ENCODE assay signal across 18 cellular contexts in the genomic region with DNA sequence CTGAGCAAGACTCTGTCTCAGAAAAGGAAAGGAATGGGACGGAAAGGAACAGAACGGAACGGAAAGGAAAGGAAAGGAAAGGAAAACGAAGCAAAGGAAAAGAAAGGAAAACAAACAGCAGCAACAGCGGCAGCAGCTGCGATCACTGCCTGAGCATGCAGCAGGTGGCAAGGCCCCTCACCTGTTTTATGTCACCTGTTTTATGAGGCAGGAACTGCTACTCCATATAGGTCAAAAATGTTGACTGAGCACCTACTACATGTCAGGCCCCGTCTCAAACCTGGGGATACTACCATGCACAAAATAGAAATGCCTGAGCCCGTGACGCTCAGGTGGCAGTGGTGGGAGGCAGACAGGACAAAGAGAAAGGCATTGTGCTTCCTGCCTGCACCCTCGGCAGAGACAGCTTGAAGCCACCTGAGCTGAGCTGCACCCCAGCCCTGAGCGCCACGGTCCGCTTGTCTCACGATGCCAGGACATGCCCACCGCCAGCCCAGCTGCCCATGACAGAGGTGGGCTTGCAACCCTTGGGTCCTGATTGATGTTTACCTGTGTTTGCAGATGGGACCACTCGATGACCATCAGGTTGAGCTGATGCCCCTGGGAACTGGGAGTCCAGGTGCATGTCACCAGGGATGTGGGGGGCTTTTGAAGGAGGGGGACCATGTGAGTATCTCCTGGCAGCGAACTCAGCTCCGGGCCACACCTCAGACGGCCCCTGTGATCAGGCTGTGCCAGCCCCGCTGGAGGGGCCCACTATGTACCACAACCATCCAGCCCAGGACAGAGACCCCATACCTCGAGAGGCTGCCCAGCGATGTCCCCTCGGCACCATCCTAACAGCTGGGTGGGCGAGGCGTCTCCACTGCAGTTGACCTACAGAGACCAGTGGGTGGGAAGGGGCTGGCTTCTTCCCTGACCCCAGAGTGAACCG.
A peak's percentile ranks its signal among the peaks of the same experiment; 100 is the strongest.
DNase-seq lines count a peak whose midpoint lies in the region; ATAC-seq, FAIRE-seq and TF ChIP-seq lines count a peak whose summit lies in the region.
"Had no signal": no experiment of that assay in that cellular context is flagged by ENCODE, and none has a peak within 500 bp of the region (broad histone marks: within the 10 kb centered on the region; RNA-seq: fewer than 3 reads in every experiment).

No MANE protein-coding gene starts in this region.

- peak; percentile 50 for DNase-seq in natural killer cell treated with Interleukin-12 subunit alpha and Interleukin-12 subunit beta and Interleukin-15 and Interleukin-18, amount 100 ng/mL, for 72 hours (ENCODE audit: low spot score)
- no peak for DNase-seq in natural killer cell
- peak; percentile 61 for DNase-seq in kidney
- DNase-seq in MM.1S: no peak
- no peak for DNase-seq in T-helper 2 cell treated with Interferon-gamma antibody and Interleukin-4, amounts not matched to agents 5 μg/mL and 100 μg/mL, for 36 hours (ENCODE audit: low spot score)
- DNase-seq: C1 segment of cervical spinal cord; Calu3; CD4-positive, alpha-beta T cell; DMS 273 treated with DMSO at 0.1 percent for 48 hours; DMS79 treated with DMSO at 0.1 percent for 48 hours; EL had no signal

- H3K27ac Mint-ChIP-seq in natural killer cell treated with Interleukin-12 subunit alpha and Interleukin-12 subunit beta and Interleukin-15 and Interleukin-18, amount 100 ng/mL, for 72 hours: no peak overlapping the region
- H3K27ac Mint-ChIP-seq in natural killer cell: no peak overlapping the region
- H3K27ac Mint-ChIP-seq in T-helper 2 cell treated with Interferon-gamma antibody and Interleukin-4, amounts not matched to agents 5 μg/mL and 100 μg/mL, for 36 hours: no peak overlapping the region
- H3K27ac Mint-ChIP-seq: CD4-positive, alpha-beta T cell; GM23338 had no signal

- no peak overlapping the region for H2AFZ ChIP-seq in OCI-LY3 (ENCODE audit: low read depth, low read length)
- no peak overlapping the region for H2AFZ ChIP-seq in MM.1S (ENCODE audit: low read length)
- H2AFZ ChIP-seq: GM23338 had no signal

- H3K4me3 ChIP-seq in OCI-LY3 (ENCODE audit: low read length): no peak overlapping the region
- H3K4me3 ChIP-seq in kidney (ENCODE audit: low read length in 2 of 2): no peak overlapping the region
- H3K4me3 ChIP-seq in MM.1S (ENCODE audit: low read length): no peak overlapping the region
- H3K4me3 ChIP-seq: GM23338 had no signal

- H3K27me3 ChIP-seq in OCI-LY3 (ENCODE audit: low read depth, low read length) (no peaks in the 10 kb centered on the region), MM.1S (replicated peaks; ENCODE audit: insufficient read depth, low read length) (no peaks in the 10 kb centered on the region)

- no peak overlapping the region for H3K4me3 Mint-ChIP-seq in natural killer cell treated with Interleukin-12 subunit alpha and Interleukin-12 subunit beta and Interleukin-15 and Interleukin-18, amount 100 ng/mL, for 72 hours
- H3K4me3 Mint-ChIP-seq in natural killer cell: no peak overlapping the region
- no peak overlapping the region for H3K4me3 Mint-ChIP-seq in T-helper 2 cell treated with Interferon-gamma antibody and Interleukin-4, amounts not matched to agents 5 μg/mL and 100 μg/mL, for 36 hours
- H3K4me3 Mint-ChIP-seq: CD4-positive, alpha-beta T cell; GM23338; IgD-negative memory B cell had no signal

- no peaks in the 10 kb centered on the region for H3K9me3 Mint-ChIP-seq in natural killer cell treated with Interleukin-12 subunit alpha and Interleukin-12 subunit beta and Interleukin-15 and Interleukin-18, amount 100 ng/mL, for 72 hours
- H3K9me3 Mint-ChIP-seq in natural killer cell: no peaks in the 10 kb centered on the region
- H3K9me3 Mint-ChIP-seq in T-helper 2 cell treated with Interferon-gamma antibody and Interleukin-4, amounts not matched to agents 5 μg/mL and 100 μg/mL, for 36 hours: no peaks in the 10 kb centered on the region
- H3K9me3 Mint-ChIP-seq: CD4-positive, alpha-beta T cell had no signal

- H4K20me1 ChIP-seq in OCI-LY3 (ENCODE audit: insufficient read depth, low read length) (no peaks in the 10 kb centered on the region), MM.1S (ENCODE audit: insufficient read depth, low read length) (no peaks in the 10 kb centered on the region)

- peaks cover 0 to 4% of the 10 kb centered on the region in 2 donors for H3K4me1 Mint-ChIP-seq in natural killer cell treated with Interleukin-12 subunit alpha and Interleukin-12 subunit beta and Interleukin-15 and Interleukin-18, amount 100 ng/mL, for 72 hours (ENCODE audit: low read depth in 2 of 2)
- no peaks in the 10 kb centered on the region for H3K4me1 Mint-ChIP-seq in natural killer cell
- peaks cover 1% of the 10 kb centered on the region for H3K4me1 Mint-ChIP-seq in T-helper 2 cell treated with Interferon-gamma antibody and Interleukin-4, amounts not matched to agents 5 μg/mL and 100 μg/mL, for 36 hours (ENCODE audit: low read depth)
- H3K4me1 Mint-ChIP-seq: IgD-negative memory B cell had no signal

- no peaks in the 10 kb centered on the region for H3K9me2 ChIP-seq in MM.1S (replicated peaks; ENCODE audit: insufficient read depth, low read length)

- H3K79me2 ChIP-seq in OCI-LY3 (ENCODE audit: low read length) (no peaks in the 10 kb centered on the region), MM.1S (ENCODE audit: low read length) (no peaks in the 10 kb centered on the region)

- no peak overlapping the region for H3K27ac ChIP-seq in OCI-LY3 (ENCODE audit: low read length)
- H3K27ac ChIP-seq in kidney (ENCODE audit: low read depth in 2 of 2, low read length in 2 of 2): no peak overlapping the region
- no peak overlapping the region for H3K27ac ChIP-seq in MM.1S (ENCODE audit: low read length)
- H3K27ac ChIP-seq: 22Rv1 had no signal

- no peaks in the 10 kb centered on the region for H3F3A ChIP-seq in MM.1S (ENCODE audit: insufficient read depth, low read length)

- intact Hi-C loops in natural killer cell (cut with micrococcal nuclease) (no loop called here), kidney (cut with DNase I) (loop anchor here (10.0 kb wide), 1 partner anchor 92 kb away; no protein-coding TSS in a partner anchor)

- H3K36me3 ChIP-seq in OCI-LY3 (replicated peaks; ENCODE audit: low read depth, low read length): no peaks in the 10 kb centered on the region
- H3K36me3 ChIP-seq in kidney (ENCODE audit: control insufficient read depth in 1 of 2, insufficient read depth in 2 of 2, low read length in 2 of 2): no peaks in the 10 kb centered on the region
- H3K36me3 ChIP-seq in MM.1S (replicated peaks; ENCODE audit: insufficient read depth, low read length): no peaks in the 10 kb centered on the region

- no peaks in the 10 kb centered on the region for H3K27me3 Mint-ChIP-seq in natural killer cell treated with Interleukin-12 subunit alpha and Interleukin-12 subunit beta and Interleukin-15 and Interleukin-18, amount 100 ng/mL, for 72 hours
- H3K27me3 Mint-ChIP-seq in natural killer cell (ENCODE audit: low read depth in 2 of 2): no peaks in the 10 kb centered on the region
- H3K27me3 Mint-ChIP-seq in T-helper 2 cell treated with Interferon-gamma antibody and Interleukin-4, amounts not matched to agents 5 μg/mL and 100 μg/mL, for 36 hours (ENCODE audit: low read depth): peaks cover under 1% of the 10 kb centered on the region
- H3K27me3 Mint-ChIP-seq: CD4-positive, alpha-beta T cell had no signal

- ATAC-seq in natural killer cell treated with Interleukin-12 subunit alpha and Interleukin-12 subunit beta and Interleukin-15 and Interleukin-18, amount 100 ng/mL, for 72 hours: peak in 1 of 2 donors; percentile 10
- ATAC-seq in natural killer cell (no peak), esophagus mucosa (no peak), HG03460 (IDR thresholded peaks at IDR 0.05; ENCODE audit: unreplicated experiment) (no peak)
- ATAC-seq: GM23338 had no signal

- peaks cover 10% of the 10 kb centered on the region for H3K4me1 ChIP-seq in OCI-LY3 (ENCODE audit: low read length)
- H3K4me1 ChIP-seq in kidney (ENCODE audit: control insufficient read depth in 1 of 2, insufficient read depth in 1 of 2, low read depth in 1 of 2, low read length in 2 of 2): no peaks in the 10 kb centered on the region
- no peaks in the 10 kb centered on the region for H3K4me1 ChIP-seq in MM.1S (ENCODE audit: low read length)

- H3K36me3 Mint-ChIP-seq in natural killer cell treated with Interleukin-12 subunit alpha and Interleukin-12 subunit beta and Interleukin-15 and Interleukin-18, amount 100 ng/mL, for 72 hours: no peaks in the 10 kb centered on the region
- no peaks in the 10 kb centered on the region for H3K36me3 Mint-ChIP-seq in natural killer cell
- H3K36me3 Mint-ChIP-seq in T-helper 2 cell treated with Interferon-gamma antibody and Interleukin-4, amounts not matched to agents 5 μg/mL and 100 μg/mL, for 36 hours (ENCODE audit: low read depth): no peaks in the 10 kb centered on the region

- H3K9me3 ChIP-seq in OCI-LY3 (ENCODE audit: insufficient read depth, low read length) (no peaks in the 10 kb centered on the region), kidney (ENCODE audit: control insufficient read depth in 1 of 2, low read length in 2 of 2) (no peaks in the 10 kb centered on the region), MM.1S (replicated peaks; ENCODE audit: insufficient read depth, low read length) (no peaks in the 10 kb centered on the region)

- no peak overlapping the region for H3K9ac ChIP-seq in OCI-LY3 (ENCODE audit: low read length)
- no peak overlapping the region for H3K9ac ChIP-seq in kidney (ENCODE audit: low read length in 2 of 2)
- H3K9ac ChIP-seq in MM.1S (ENCODE audit: low read length): no peak overlapping the region

- FAIRE-seq in kidney (lab: Jason Lieb, UNC): no peak
- FAIRE-seq: G401.6 had no signal

- no peak for TF ChIP-seq CTCF in natural killer cell (IDR thresholded peaks at IDR 0.05)
- no peak for TF ChIP-seq CTCF in OCI-LY3 (IDR thresholded peaks at IDR 0.05; ENCODE audit: low read depth, low read length)
- no peak for TF ChIP-seq CTCF in kidney (IDR thresholded peaks at IDR 0.05; ENCODE audit: borderline replicate concordance, extremely low read depth, insufficient read depth)
- TF ChIP-seq CTCF in MM.1S (IDR thresholded peaks at IDR 0.05; ENCODE audit: low read length): no peak

- H3K4me2 ChIP-seq in OCI-LY3 (ENCODE audit: low read length) (peak overlapping the region; percentile 40; the same call in 1 of the 2 replicates), MM.1S (ENCODE audit: low read depth, low read length) (no peak overlapping the region)
- H3K4me2 ChIP-seq: GM23338 had no signal

Comparison
In these comparisons a context has a peak if more than half of its experiments do, and no peak if none do; other contexts are left out.
1. DNase-seq: peak in natural killer cell treated with Interleukin-12 subunit alpha and Interleukin-12 subunit beta and Interleukin-15 and Interleukin-18, amount 100 ng/mL, for 72 hours (single experiment) and kidney (single experiment); none in natural killer cell (single experiment), MM.1S (single experiment) and T-helper 2 cell treated with Interferon-gamma antibody and Interleukin-4, amounts not matched to agents 5 μg/mL and 100 μg/mL, for 36 hours (single experiment).